Comparison of ENCODE assay signal across 22 cellular contexts in the genomic region with DNA sequence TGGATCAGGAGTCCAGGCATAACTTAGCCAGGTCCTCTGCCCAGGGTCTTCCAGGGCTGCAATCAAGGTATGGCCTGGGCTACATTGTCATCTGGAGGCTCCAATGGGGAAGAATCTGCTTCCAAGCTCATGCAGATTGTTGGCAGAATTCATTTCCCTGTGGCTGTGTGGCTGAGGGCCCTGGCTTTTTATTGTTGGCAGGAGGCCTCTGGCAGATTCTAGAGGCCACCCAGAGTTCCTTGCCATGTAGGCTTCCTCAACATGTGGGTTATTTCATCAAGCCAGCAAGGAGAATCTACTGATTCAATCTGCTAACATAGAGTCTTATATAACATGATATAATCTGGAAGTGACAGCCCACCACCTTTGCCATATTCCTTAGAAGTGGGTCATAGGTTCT.
"Had no signal": no experiment of that assay in that cellular context is flagged by ENCODE, and none has a peak within 500 bp of the region (broad histone marks: within the 10 kb centered on the region; RNA-seq: fewer than 3 reads in every experiment).

No MANE protein-coding gene starts in this region.

- H3K36me3 Mint-ChIP-seq: naive thymus-derived CD4-positive, alpha-beta T cell; natural killer cell treated with Interleukin-12 subunit alpha and Interleukin-12 subunit beta and Interleukin-15 and Interleukin-18, amount 100 ng/mL, for 72 hours; stimulated activated memory B cell treated with anti-CD40 and anti-IgM and Interleukin-4, amounts not matched to agents 10 μg/mL and 1 μg/mL and 100 μg/mL, for 72 hours; type B pancreatic cell had no signal

- DNase-seq: islet precursor cell; left ventricle myocardium inferior; mesendoderm; midbrain; mucosa of descending colon; naive thymus-derived CD4-positive, alpha-beta T cell; ovary; psoas muscle; right lobe of liver; stimulated activated CD4-positive, alpha-beta T cell treated with anti-CD3 and anti-CD28 coated beads, Interleukin-1b, Interleukin-23, amount 100 ng/mL, for 48 hours; stimulated activated CD4-positive, alpha-beta T cell treated with anti-CD3 and anti-CD28 coated beads, Interleukin-2, amount 100 ng/mL, for 48 hours; stimulated activated CD4-positive, alpha-beta T cell treated with anti-CD3 and anti-CD28 coated beads, Interleukin-4, amount 100 ng/mL, for 4 hours; stimulated activated CD8-positive, alpha-beta memory T cell treated with anti-CD3 and anti-CD28 coated beads, Interleukin-4, amount 100 ng/mL, for 48 hours; stimulated activated naive CD4-positive, alpha-beta T cell treated with Interleukin-2 at 50 U/mL for 16 hours; stimulated activated naive CD8-positive, alpha-beta T cell treated with anti-CD3 and anti-CD28 coated beads, Interleukin-15, amount 100 ng/mL, for 72 hours; uterus had no signal

- H3K4me3 ChIP-seq: left ventricle myocardium inferior, lung, mucosa of descending colon, ovary, psoas muscle, right lobe of liver, smooth muscle cell, tibial nerve, uterus had no signal

- H3K4me1 Mint-ChIP-seq: stimulated activated naive CD8-positive, alpha-beta T cell treated with anti-CD3 and anti-CD28 coated beads, Interleukin-15, amount 100 ng/mL, for 72 hours had no signal

- H3K4me1 ChIP-seq: left ventricle myocardium inferior, psoas muscle, right lobe of liver, tibial nerve, uterus had no signal

- H3K27me3 Mint-ChIP-seq: stimulated activated memory B cell treated with anti-CD40 and anti-IgM and Interleukin-4, amounts not matched to agents 10 μg/mL and 1 μg/mL and 100 μg/mL, for 72 hours; stimulated activated naive CD8-positive, alpha-beta T cell treated with anti-CD3 and anti-CD28 coated beads, Interleukin-15, amount 100 ng/mL, for 72 hours; type B pancreatic cell had no signal

- H3K4me3 Mint-ChIP-seq: naive thymus-derived CD4-positive, alpha-beta T cell; natural killer cell treated with Interleukin-12 subunit alpha and Interleukin-12 subunit beta and Interleukin-15 and Interleukin-18, amount 100 ng/mL, for 72 hours; stimulated activated memory B cell treated with anti-CD40 and anti-IgM and Interleukin-4, amounts not matched to agents 10 μg/mL and 1 μg/mL and 100 μg/mL, for 72 hours; stimulated activated naive CD8-positive, alpha-beta T cell treated with anti-CD3 and anti-CD28 coated beads, Interleukin-15, amount 100 ng/mL, for 72 hours; type B pancreatic cell had no signal

- H3K27ac ChIP-seq: left ventricle myocardium inferior, ovary, psoas muscle, right lobe of liver, tibial nerve, uterus had no signal

- ATAC-seq: mucosa of descending colon; naive thymus-derived CD4-positive, alpha-beta T cell; natural killer cell treated with Interleukin-12 subunit alpha and Interleukin-12 subunit beta and Interleukin-15 and Interleukin-18, amount 100 ng/mL, for 72 hours; psoas muscle; right lobe of liver; stimulated activated memory B cell treated with anti-CD40 and anti-IgM and Interleukin-4, amounts not matched to agents 10 μg/mL and 1 μg/mL and 100 μg/mL, for 72 hours; stimulated activated naive CD8-positive, alpha-beta T cell treated with anti-CD3 and anti-CD28 coated beads, Interleukin-15, amount 100 ng/mL, for 72 hours had no signal

- H3K9me3 Mint-ChIP-seq: naive thymus-derived CD4-positive, alpha-beta T cell; natural killer cell treated with Interleukin-12 subunit alpha and Interleukin-12 subunit beta and Interleukin-15 and Interleukin-18, amount 100 ng/mL, for 72 hours; stimulated activated memory B cell treated with anti-CD40 and anti-IgM and Interleukin-4, amounts not matched to agents 10 μg/mL and 1 μg/mL and 100 μg/mL, for 72 hours; stimulated activated naive CD8-positive, alpha-beta T cell treated with anti-CD3 and anti-CD28 coated beads, Interleukin-15, amount 100 ng/mL, for 72 hours; type B pancreatic cell had no signal

- H3K27me3 ChIP-seq: ovary, right lobe of liver, tibial nerve, uterus had no signal

- H3K36me3 ChIP-seq: left ventricle myocardium inferior, ovary, right lobe of liver, tibial nerve, uterus had no signal

- H3K9me3 ChIP-seq: left ventricle myocardium inferior, mucosa of descending colon, ovary, psoas muscle, right lobe of liver, tibial nerve, uterus had no signal

- H3K27ac Mint-ChIP-seq: naive thymus-derived CD4-positive, alpha-beta T cell; natural killer cell treated with Interleukin-12 subunit alpha and Interleukin-12 subunit beta and Interleukin-15 and Interleukin-18, amount 100 ng/mL, for 72 hours; stimulated activated memory B cell treated with anti-CD40 and anti-IgM and Interleukin-4, amounts not matched to agents 10 μg/mL and 1 μg/mL and 100 μg/mL, for 72 hours; stimulated activated naive CD8-positive, alpha-beta T cell treated with anti-CD3 and anti-CD28 coated beads, Interleukin-15, amount 100 ng/mL, for 72 hours; type B pancreatic cell had no signal
